ENCODE assay signal across 1 cellular context in the genomic region with DNA sequence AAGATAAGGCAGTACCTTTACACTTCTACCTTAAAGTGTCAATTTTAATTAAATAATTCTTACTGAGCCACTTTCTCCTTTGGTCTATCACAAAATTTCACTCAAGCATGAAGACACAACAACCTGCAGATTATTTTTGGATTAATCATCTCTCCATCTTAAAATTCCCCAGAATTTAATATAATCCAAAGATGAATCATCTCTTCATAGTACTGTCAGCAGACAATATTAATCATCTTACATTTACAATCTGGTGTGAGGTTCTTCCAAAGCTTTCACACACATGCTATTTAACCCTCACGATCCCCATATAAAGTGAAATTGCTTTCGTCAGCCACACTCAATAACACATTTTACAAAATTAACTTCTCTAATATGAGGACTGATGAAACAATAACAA.
TF ChIP-seq lines count a peak whose summit lies in the region.

No MANE protein-coding gene starts in this region.

TF ChIP-seq in HepG2, 621 proteins besides CTCF, POLR2A, EP300 and RAD21:
- TF ChIP-seq, protein P1, sequence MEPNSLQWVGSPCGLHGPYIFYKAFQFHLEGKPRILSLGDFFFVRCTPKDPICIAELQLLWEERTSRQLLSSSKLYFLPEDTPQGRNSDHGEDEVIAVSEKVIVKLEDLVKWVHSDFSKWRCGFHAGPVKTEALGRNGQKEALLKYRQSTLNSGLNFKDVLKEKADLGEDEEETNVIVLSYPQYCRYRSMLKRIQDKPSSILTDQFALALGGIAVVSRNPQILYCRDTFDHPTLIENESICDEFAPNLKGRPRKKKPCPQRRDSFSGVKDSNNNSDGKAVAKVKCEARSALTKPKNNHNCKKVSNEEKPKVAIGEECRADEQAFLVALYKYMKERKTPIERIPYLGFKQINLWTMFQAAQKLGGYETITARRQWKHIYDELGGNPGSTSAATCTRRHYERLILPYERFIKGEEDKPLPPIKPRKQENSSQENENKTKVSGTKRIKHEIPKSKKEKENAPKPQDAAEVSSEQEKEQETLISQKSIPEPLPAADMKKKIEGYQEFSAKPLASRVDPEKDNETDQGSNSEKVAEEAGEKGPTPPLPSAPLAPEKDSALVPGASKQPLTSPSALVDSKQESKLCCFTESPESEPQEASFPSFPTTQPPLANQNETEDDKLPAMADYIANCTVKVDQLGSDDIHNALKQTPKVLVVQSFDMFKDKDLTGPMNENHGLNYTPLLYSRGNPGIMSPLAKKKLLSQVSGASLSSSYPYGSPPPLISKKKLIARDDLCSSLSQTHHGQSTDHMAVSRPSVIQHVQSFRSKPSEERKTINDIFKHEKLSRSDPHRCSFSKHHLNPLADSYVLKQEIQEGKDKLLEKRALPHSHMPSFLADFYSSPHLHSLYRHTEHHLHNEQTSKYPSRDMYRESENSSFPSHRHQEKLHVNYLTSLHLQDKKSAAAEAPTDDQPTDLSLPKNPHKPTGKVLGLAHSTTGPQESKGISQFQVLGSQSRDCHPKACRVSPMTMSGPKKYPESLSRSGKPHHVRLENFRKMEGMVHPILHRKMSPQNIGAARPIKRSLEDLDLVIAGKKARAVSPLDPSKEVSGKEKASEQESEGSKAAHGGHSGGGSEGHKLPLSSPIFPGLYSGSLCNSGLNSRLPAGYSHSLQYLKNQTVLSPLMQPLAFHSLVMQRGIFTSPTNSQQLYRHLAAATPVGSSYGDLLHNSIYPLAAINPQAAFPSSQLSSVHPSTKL (CRISPR knock-in tag; IDR thresholded peaks at IDR 0.05) = no peak
- no peak for TF ChIP-seq ZBTB7A (CRISPR knock-in tag; IDR thresholded peaks at IDR 0.05)
- TF ChIP-seq, protein P2, sequence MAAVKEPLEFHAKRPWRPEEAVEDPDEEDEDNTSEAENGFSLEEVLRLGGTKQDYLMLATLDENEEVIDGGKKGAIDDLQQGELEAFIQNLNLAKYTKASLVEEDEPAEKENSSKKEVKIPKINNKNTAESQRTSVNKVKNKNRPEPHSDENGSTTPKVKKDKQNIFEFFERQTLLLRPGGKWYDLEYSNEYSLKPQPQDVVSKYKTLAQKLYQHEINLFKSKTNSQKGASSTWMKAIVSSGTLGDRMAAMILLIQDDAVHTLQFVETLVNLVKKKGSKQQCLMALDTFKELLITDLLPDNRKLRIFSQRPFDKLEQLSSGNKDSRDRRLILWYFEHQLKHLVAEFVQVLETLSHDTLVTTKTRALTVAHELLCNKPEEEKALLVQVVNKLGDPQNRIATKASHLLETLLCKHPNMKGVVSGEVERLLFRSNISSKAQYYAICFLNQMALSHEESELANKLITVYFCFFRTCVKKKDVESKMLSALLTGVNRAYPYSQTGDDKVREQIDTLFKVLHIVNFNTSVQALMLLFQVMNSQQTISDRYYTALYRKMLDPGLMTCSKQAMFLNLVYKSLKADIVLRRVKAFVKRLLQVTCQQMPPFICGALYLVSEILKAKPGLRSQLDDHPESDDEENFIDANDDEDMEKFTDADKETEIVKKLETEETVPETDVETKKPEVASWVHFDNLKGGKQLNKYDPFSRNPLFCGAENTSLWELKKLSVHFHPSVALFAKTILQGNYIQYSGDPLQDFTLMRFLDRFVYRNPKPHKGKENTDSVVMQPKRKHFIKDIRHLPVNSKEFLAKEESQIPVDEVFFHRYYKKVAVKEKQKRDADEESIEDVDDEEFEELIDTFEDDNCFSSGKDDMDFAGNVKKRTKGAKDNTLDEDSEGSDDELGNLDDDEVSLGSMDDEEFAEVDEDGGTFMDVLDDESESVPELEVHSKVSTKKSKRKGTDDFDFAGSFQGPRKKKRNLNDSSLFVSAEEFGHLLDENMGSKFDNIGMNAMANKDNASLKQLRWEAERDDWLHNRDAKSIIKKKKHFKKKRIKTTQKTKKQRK (IDR thresholded peaks at IDR 0.05; ENCODE audit: low read length) = no peak
